ENCODE assay signal across 1 cellular context in the genomic region with DNA sequence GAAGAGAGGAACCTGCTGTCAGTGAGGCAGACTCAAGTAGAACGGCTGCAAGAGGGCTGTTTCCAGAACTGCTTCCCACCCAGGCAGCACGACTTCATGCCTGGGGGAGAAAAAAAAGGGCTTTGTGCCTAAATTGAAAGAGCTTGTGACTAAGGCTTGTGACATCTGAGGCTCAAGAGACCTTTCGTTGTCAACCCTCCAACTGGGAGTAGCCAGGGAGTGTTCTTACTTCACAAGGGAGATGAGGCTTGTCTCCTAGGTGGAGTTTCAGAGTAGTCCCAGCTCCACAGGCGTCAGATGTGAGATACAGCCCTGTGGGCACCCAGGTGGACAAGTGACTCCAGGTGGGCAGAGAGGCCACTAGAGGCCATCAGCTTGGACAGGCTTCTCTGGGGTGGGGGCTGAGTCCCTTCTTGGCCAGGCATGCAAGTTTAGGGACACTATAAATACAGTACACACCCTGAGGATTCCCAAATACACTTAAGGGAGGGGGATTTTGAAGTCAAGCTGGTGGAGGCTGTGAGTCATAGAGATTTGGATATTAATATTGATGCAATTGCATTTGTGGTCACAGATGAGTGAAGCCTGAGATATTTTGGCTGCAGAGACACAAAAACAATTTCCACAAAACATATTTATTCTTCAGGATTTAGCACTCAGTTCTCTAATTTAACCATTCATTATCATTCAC.
A peak's percentile ranks its signal among the peaks of the same experiment; 100 is the strongest.
TF ChIP-seq lines count a peak whose summit lies in the region.

No MANE protein-coding gene starts in this region.

TF ChIP-seq in SK-N-SH, 30 proteins besides CTCF, POLR2A, EP300 and RAD21 (continued from another document):
- TF ChIP-seq RXRA (IDR thresholded peaks at IDR 0.05; ENCODE audit: borderline replicate concordance, low read depth) (no peak), SMC3 (IDR thresholded peaks at IDR 0.05; ENCODE audit: low read depth, low read length) (no peak), FOXJ3 (CRISPR knock-in tag; IDR thresholded peaks at IDR 0.05) (no peak), RFX5 (IDR thresholded peaks at IDR 0.05; ENCODE audit: low read length) (no peak), NRF1 (IDR thresholded peaks at IDR 0.05; ENCODE audit: low read depth, low read length) (no peak), FOSL2 (IDR thresholded peaks at IDR 0.05; ENCODE audit: borderline replicate concordance, low read depth) (peak; percentile 23; the same call in 1 of the 2 replicates), CHD2 (IDR thresholded peaks at IDR 0.05; ENCODE audit: low read length, partially characterized antibody) (no peak), NFIC (IDR thresholded peaks at IDR 0.05; ENCODE audit: borderline replicate concordance) (no peak), JUND (IDR thresholded peaks at IDR 0.05) (peak; percentile 17; the same call in 1 of the 2 replicates), ELF1 (IDR thresholded peaks at IDR 0.05) (no peak), RCOR1 (IDR thresholded peaks at IDR 0.05; ENCODE audit: low read length) (no peak)
- TF ChIP-seq, protein P1, sequence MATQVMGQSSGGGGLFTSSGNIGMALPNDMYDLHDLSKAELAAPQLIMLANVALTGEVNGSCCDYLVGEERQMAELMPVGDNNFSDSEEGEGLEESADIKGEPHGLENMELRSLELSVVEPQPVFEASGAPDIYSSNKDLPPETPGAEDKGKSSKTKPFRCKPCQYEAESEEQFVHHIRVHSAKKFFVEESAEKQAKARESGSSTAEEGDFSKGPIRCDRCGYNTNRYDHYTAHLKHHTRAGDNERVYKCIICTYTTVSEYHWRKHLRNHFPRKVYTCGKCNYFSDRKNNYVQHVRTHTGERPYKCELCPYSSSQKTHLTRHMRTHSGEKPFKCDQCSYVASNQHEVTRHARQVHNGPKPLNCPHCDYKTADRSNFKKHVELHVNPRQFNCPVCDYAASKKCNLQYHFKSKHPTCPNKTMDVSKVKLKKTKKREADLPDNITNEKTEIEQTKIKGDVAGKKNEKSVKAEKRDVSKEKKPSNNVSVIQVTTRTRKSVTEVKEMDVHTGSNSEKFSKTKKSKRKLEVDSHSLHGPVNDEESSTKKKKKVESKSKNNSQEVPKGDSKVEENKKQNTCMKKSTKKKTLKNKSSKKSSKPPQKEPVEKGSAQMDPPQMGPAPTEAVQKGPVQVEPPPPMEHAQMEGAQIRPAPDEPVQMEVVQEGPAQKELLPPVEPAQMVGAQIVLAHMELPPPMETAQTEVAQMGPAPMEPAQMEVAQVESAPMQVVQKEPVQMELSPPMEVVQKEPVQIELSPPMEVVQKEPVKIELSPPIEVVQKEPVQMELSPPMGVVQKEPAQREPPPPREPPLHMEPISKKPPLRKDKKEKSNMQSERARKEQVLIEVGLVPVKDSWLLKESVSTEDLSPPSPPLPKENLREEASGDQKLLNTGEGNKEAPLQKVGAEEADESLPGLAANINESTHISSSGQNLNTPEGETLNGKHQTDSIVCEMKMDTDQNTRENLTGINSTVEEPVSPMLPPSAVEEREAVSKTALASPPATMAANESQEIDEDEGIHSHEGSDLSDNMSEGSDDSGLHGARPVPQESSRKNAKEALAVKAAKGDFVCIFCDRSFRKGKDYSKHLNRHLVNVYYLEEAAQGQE (IDR thresholded peaks at IDR 0.05; ENCODE audit: low read depth, low read length), result no peak
- TF ChIP-seq, protein P2, sequence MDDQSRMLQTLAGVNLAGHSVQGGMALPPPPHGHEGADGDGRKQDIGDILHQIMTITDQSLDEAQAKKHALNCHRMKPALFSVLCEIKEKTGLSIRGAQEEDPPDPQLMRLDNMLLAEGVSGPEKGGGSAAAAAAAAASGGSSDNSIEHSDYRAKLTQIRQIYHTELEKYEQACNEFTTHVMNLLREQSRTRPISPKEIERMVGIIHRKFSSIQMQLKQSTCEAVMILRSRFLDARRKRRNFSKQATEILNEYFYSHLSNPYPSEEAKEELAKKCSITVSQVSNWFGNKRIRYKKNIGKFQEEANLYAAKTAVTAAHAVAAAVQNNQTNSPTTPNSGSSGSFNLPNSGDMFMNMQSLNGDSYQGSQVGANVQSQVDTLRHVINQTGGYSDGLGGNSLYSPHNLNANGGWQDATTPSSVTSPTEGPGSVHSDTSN (IDR thresholded peaks at IDR 0.05), result 0 out of 2 replicates have a peak, but pooled peaks have one; percentile 17
- TF ChIP-seq, protein P3, sequence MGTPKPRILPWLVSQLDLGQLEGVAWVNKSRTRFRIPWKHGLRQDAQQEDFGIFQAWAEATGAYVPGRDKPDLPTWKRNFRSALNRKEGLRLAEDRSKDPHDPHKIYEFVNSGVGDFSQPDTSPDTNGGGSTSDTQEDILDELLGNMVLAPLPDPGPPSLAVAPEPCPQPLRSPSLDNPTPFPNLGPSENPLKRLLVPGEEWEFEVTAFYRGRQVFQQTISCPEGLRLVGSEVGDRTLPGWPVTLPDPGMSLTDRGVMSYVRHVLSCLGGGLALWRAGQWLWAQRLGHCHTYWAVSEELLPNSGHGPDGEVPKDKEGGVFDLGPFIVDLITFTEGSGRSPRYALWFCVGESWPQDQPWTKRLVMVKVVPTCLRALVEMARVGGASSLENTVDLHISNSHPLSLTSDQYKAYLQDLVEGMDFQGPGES (IDR thresholded peaks at IDR 0.05; ENCODE audit: low read depth, low read length), result no peak
- TF ChIP-seq, protein P4, sequence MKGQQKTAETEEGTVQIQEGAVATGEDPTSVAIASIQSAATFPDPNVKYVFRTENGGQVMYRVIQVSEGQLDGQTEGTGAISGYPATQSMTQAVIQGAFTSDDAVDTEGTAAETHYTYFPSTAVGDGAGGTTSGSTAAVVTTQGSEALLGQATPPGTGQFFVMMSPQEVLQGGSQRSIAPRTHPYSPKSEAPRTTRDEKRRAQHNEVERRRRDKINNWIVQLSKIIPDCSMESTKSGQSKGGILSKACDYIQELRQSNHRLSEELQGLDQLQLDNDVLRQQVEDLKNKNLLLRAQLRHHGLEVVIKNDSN (IDR thresholded peaks at IDR 0.05; ENCODE audit: borderline replicate concordance, low read depth), result no peak
- TF ChIP-seq, protein P5, sequence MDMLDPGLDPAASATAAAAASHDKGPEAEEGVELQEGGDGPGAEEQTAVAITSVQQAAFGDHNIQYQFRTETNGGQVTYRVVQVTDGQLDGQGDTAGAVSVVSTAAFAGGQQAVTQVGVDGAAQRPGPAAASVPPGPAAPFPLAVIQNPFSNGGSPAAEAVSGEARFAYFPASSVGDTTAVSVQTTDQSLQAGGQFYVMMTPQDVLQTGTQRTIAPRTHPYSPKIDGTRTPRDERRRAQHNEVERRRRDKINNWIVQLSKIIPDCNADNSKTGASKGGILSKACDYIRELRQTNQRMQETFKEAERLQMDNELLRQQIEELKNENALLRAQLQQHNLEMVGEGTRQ (IDR thresholded peaks at IDR 0.05; ENCODE audit: borderline replicate concordance, low read depth, low read length), result no peak
